Comparison of ENCODE assay signal across 28 cellular contexts in genomic region chr17:74516561-74516960, GRCh38. TPM values are rescaled to one million over a fixed set of nuclear protein-coding genes. Genes with fewer than 3 reads are reported as not detected.
"Had no signal": no experiment of that assay in that cellular context is flagged by ENCODE, and none has a peak within 500 bp of the region (broad histone marks: within the 10 kb centered on the region; RNA-seq: fewer than 3 reads in every experiment).

No MANE protein-coding gene starts in this region.

- H3K27ac Mint-ChIP-seq: mesothelial cell of epicardium; nephron; stimulated activated naive CD8-positive, alpha-beta T cell treated with anti-CD3 and anti-CD28 coated beads, Interleukin-15, Interleukin-2, amounts not matched to agents 100 ng/mL and 50 ng/mL, for 24 hours had no signal

- H3K27me3 ChIP-seq: upper lobe of left lung, uterus had no signal

- ATAC-seq: heart right ventricle; left lobe of liver; sciatic nerve; stimulated activated memory B cell treated with anti-CD40 and anti-IgM and Interleukin-4, amounts not matched to agents 10 μg/mL and 1 μg/mL and 100 μg/mL, for 72 hours had no signal

- H3K36me3 ChIP-seq: heart right ventricle, spleen, tibial artery, upper lobe of left lung, uterus had no signal

- H3K4me3 Mint-ChIP-seq: mesothelial cell of epicardium; nephron; stimulated activated memory B cell treated with anti-CD40 and anti-IgM and Interleukin-4, amounts not matched to agents 10 μg/mL and 1 μg/mL and 100 μg/mL, for 72 hours; stimulated activated naive CD8-positive, alpha-beta T cell treated with anti-CD3 and anti-CD28 coated beads, Interleukin-15, Interleukin-2, amounts not matched to agents 100 ng/mL and 50 ng/mL, for 24 hours had no signal

- H3K27ac ChIP-seq: dorsolateral prefrontal cortex, spleen, tibial artery, upper lobe of left lung, uterus had no signal

- H3K4me3 ChIP-seq: dorsolateral prefrontal cortex, heart right ventricle, spleen, tibial artery, upper lobe of left lung, uterus had no signal

- H3K4me1 ChIP-seq: tibial artery, uterus had no signal

- H3K4me1 Mint-ChIP-seq: mesothelial cell of epicardium, nephron had no signal

- H3K9me3 ChIP-seq: tibial artery, upper lobe of left lung, uterus had no signal

- DNase-seq: dorsolateral prefrontal cortex; effector CD8-positive, alpha-beta T cell; heart right ventricle; hypothalamus; mammary epithelial cell; posterior cingulate gyrus; spleen; stimulated activated CD4-positive, alpha-beta T cell treated with anti-CD3 and anti-CD28 coated beads, Interleukin-15, amount 100 ng/mL, for 24 hours; stimulated activated CD4-positive, alpha-beta T cell treated with anti-CD3 and anti-CD28 coated beads, Interleukin-1b, Interleukin-23, amount 100 ng/mL, for 48 hours; stimulated activated CD4-positive, alpha-beta T cell treated with anti-CD3 and anti-CD28 coated beads, Interleukin-4, amount 100 ng/mL, for 24 hours; upper lobe of left lung; uterus had no signal

- H3K36me3 Mint-ChIP-seq: mesothelial cell of epicardium had no signal

RNA-seq across cellular contexts. Expression of gene CD300LB, which starts 14.7 kb away (rescaled TPM):
- total RNA-seq: fibroblast of lung, frontal cortex, mammary epithelial cell, mesothelial cell of epicardium, myocyte, osteoblast, pulmonary artery endothelial cell, skeletal muscle tissue had no signal

RNA-seq across cellular contexts. Expression of gene CD300C, which starts 29.4 kb away (rescaled TPM):
- total RNA-seq: fibroblast of lung, frontal cortex, mammary epithelial cell, mesothelial cell of epicardium, myocyte, osteoblast, pulmonary artery endothelial cell had no signal

RNA-seq across cellular contexts. Expression of gene CD300A, which starts 50.1 kb away (rescaled TPM):
- total RNA-seq: fibroblast of lung, mammary epithelial cell, mesothelial cell of epicardium, myocyte, osteoblast, pulmonary artery endothelial cell had no signal

RNA-seq across cellular contexts. Expression of gene CD300H, which starts 50.7 kb away (rescaled TPM):
- total RNA-seq: dorsolateral prefrontal cortex, fibroblast of lung, frontal cortex, left lobe of liver, lower leg skin, mammary epithelial cell, mesothelial cell of epicardium, mucosa of gallbladder, myocyte, osteoblast, pulmonary artery endothelial cell, sciatic nerve, skeletal muscle tissue, temporal lobe, uterus had no signal
